ENCODE assay signal across 21 cellular contexts in the genomic region with DNA sequence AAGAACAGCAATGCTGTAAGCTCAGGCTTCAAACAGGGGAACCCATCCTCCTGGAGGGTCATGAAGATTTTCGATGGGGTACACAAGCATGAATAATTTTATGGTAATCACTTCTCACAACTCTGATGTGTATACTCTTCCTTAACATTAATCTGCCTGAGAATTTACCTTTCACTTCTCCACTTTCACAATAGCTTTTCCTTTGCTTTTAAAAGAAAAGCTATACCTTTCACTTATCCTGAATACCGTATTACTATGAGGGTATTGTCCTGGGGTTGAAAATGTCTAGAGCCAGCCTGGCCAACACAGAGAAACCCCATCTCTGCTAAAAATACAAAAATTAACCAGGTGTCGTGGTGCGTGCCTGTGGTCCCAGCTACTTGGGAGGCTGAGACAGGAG.
"Had no signal": no experiment of that assay in that cellular context is flagged by ENCODE, and none has a peak within 500 bp of the region (broad histone marks: within the 10 kb centered on the region; RNA-seq: fewer than 3 reads in every experiment).

No MANE protein-coding gene starts in this region.

- H3K9me3 ChIP-seq: colonic mucosa, esophagus squamous epithelium, gastrocnemius medialis, heart right ventricle, left lung, lower lobe of right lung had no signal

- H3K27me3 ChIP-seq: colonic mucosa, esophagus squamous epithelium, gastrocnemius medialis, heart right ventricle, left lung had no signal

- H3K4me1 ChIP-seq: colonic mucosa, gastrocnemius medialis, lower lobe of right lung had no signal

- H3K36me3 ChIP-seq: colonic mucosa, esophagus squamous epithelium, gastrocnemius medialis, heart right ventricle, left lung, lower lobe of right lung had no signal

- H3K4me3 ChIP-seq: colonic mucosa, esophagus squamous epithelium, gastrocnemius medialis, heart right ventricle, left lung, lower lobe of right lung had no signal

- H3K27ac ChIP-seq: colonic mucosa, epithelial cell of prostate, esophagus squamous epithelium, gastrocnemius medialis, heart right ventricle, left lung, lower lobe of right lung had no signal

- DNase-seq: colonic mucosa; cortex of kidney; effector CD8-positive, alpha-beta T cell; effector memory CD8-positive, alpha-beta T cell; endodermal cell; erythroblast; esophagus squamous epithelium; foreskin fibroblast; foreskin melanocyte; gastrocnemius medialis; glutamatergic neuron; head of caudate nucleus; heart right ventricle; hippocampal formation; left cardiac atrium; left lung; left ventricle myocardium superior; lower lobe of right lung; mesenchymal stem cell; midbrain had no signal
